Comparison of ENCODE assay signal across 6 cellular contexts in the genomic region with DNA sequence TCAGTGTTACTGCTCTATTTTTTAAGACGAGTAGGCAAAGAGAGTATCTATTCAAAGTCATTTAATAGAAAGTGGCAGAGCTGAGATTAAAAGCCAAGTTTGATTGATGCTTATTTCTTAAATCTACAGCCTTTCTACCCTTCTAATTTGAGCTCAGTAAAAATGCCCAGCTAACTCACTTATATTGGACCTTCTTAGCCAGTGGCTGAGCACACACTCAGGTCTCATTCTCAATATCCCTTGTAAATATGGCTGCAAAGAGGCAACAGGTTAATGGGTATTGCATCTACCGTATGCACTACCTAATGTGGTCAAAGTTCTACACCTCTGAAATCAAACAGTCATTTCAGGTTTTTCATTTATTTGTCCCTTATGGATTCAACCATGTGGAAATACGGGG. TPM values are rescaled to one million over a fixed set of nuclear protein-coding genes. Genes with fewer than 3 reads are reported as not detected.
"Had no signal": no experiment of that assay in that cellular context is flagged by ENCODE, and none has a peak within 500 bp of the region (broad histone marks: within the 10 kb centered on the region; RNA-seq: fewer than 3 reads in every experiment).

No MANE protein-coding gene starts in this region.

- H3K4me3 ChIP-seq: GM23338 had no signal

- H3K4me1 Mint-ChIP-seq: IgD-negative memory B cell had no signal

- H3K27ac ChIP-seq: HL-60 had no signal

- H3K27ac Mint-ChIP-seq: GM23338, H9, HFFc6, IgD-negative memory B cell had no signal

- H3K9me3 Mint-ChIP-seq: GM23338, H9, HFFc6, IgD-negative memory B cell had no signal

- H2AFZ ChIP-seq: GM23338 had no signal

- DNase-seq: H9, HCEC 1CT, HFFc6 had no signal

- H3K4me2 ChIP-seq: GM23338 had no signal

- H3K4me3 Mint-ChIP-seq: GM23338, H9, HFFc6, IgD-negative memory B cell had no signal

RNA-seq across cellular contexts. Expression of a gene that starts 6.7 kb away (rescaled TPM):
- polyA plus RNA-seq: IgD-negative memory B cell had no signal
